29 cellular contexts compared by ENCODE assay signal in genomic region chr4:92100980-92101379, GRCh38.
DNase-seq lines count a peak whose midpoint lies in the region; ATAC-seq and TF ChIP-seq lines count a peak whose summit lies in the region.
"Had no signal": no experiment of that assay in that cellular context is flagged by ENCODE, and none has a peak within 500 bp of the region (broad histone marks: within the 10 kb centered on the region; RNA-seq: fewer than 3 reads in every experiment).

No MANE protein-coding gene starts in this region.

- H3K79me2 ChIP-seq in GM23338 (replicated peaks; ENCODE audit: insufficient read depth): no peaks in the 10 kb centered on the region
- H3K79me2 ChIP-seq in SK-N-SH (ENCODE audit: insufficient read depth): no peaks in the 10 kb centered on the region

- H3K27ac ChIP-seq in GM23338 (ENCODE audit: low read depth): no peak overlapping the region
- H3K27ac ChIP-seq in SK-N-SH (ENCODE audit: low read depth in 2 of 2, low read length in 1 of 2): no peak overlapping the region
- H3K27ac ChIP-seq: cardiac muscle cell, colonic mucosa, PC-9, skin epidermis had no signal

- H3K4me1 ChIP-seq in GM23338 (ENCODE audit: insufficient read depth) (0 out of 2 replicates have a peak, but pooled peaks cover 4% of the 10 kb centered on the region), SK-N-SH (ENCODE audit: control insufficient read depth in 1 of 2, insufficient read depth in 2 of 2, low read depth in 1 of 2, low read length in 1 of 2) (peaks cover 0 to 7% of the 10 kb centered on the region in 2 experiments; a peak in 2 of 4 replicates)
- H3K4me1 ChIP-seq: Caco-2, colonic mucosa had no signal

- no peaks in the 10 kb centered on the region for H3K36me3 ChIP-seq in GM23338 (ENCODE audit: insufficient read depth)
- H3K36me3 ChIP-seq in SK-N-SH (replicated peaks in 1 of 2; ENCODE audit: control insufficient read depth in 1 of 2, insufficient read depth in 2 of 2, low read length in 1 of 2): no peaks in the 10 kb centered on the region
- H3K36me3 ChIP-seq: BLaER1 treated with 17β-estradiol and CSF1 and Interleukin-3, amounts not matched to agents 10 nM and 100 nM; cardiac muscle cell; colonic mucosa had no signal

- no peaks in the 10 kb centered on the region for H3K9me3 ChIP-seq in SK-N-SH
- H3K9me3 ChIP-seq: BLaER1 treated with 17β-estradiol and CSF1 and Interleukin-3, amounts not matched to agents 10 nM and 100 nM; Caco-2; colonic mucosa had no signal

- no peaks in the 10 kb centered on the region for H3K27me3 Mint-ChIP-seq in GM23338 (ENCODE audit: insufficient read depth, low read depth, poor library complexity)
- H3K27me3 Mint-ChIP-seq: activated CD4-positive, alpha-beta memory T cell treated with anti-CD3 and anti-CD28 coated beads, Interleukin-2, amount 10 ng/mL, durations not matched to agents 7 days and 5 days; activated naive CD4-positive, alpha-beta T cell treated with anti-CD3 and anti-CD28 coated beads, Interleukin-2, amount 10 ng/mL, durations not matched to agents 7 days and 5 days; natural killer cell treated with Interleukin-12 subunit alpha and Interleukin-12 subunit beta and Interleukin-15 and Interleukin-18, amount 100 ng/mL, for 72 hours; stimulated activated memory B cell treated with anti-CD40 and anti-IgM and Interleukin-4, amounts not matched to agents 10 μg/mL and 1 μg/mL and 100 μg/mL, for 72 hours; type B pancreatic cell had no signal

- POLR2A ChIA-PET in SK-N-SH (lab: Yijun Ruan, JAX): no interaction called here

- H3K27me3 ChIP-seq in GM23338 (ENCODE audit: insufficient read depth): no peaks in the 10 kb centered on the region
- H3K27me3 ChIP-seq in SK-N-SH (ENCODE audit: insufficient read depth): no peaks in the 10 kb centered on the region
- H3K27me3 ChIP-seq: BLaER1 treated with 17β-estradiol and CSF1 and Interleukin-3, amounts not matched to agents 10 nM and 100 nM; cardiac muscle cell; colonic mucosa had no signal

- H3K4me3 ChIP-seq in GM23338 (no peak overlapping the region), SK-N-SH (ENCODE audit: low read depth in 2 of 2, low read length in 1 of 2) (no peak overlapping the region)
- H3K4me3 ChIP-seq: BLaER1 treated with 17β-estradiol and CSF1 and Interleukin-3, amounts not matched to agents 10 nM and 100 nM; cardiac muscle cell; colonic mucosa; PC-9; skin epidermis had no signal

- no peak overlapping the region for H3K4me3 Mint-ChIP-seq in GM23338
- H3K4me3 Mint-ChIP-seq: activated CD4-positive, alpha-beta memory T cell treated with anti-CD3 and anti-CD28 coated beads, Interleukin-2, amount 10 ng/mL, durations not matched to agents 7 days and 5 days; activated naive CD4-positive, alpha-beta T cell treated with anti-CD3 and anti-CD28 coated beads, Interleukin-2, amount 10 ng/mL, durations not matched to agents 7 days and 5 days; immature natural killer cell; natural killer cell treated with Interleukin-12 subunit alpha and Interleukin-12 subunit beta and Interleukin-15 and Interleukin-18, amount 100 ng/mL, for 72 hours; stimulated activated memory B cell treated with anti-CD40 and anti-IgM and Interleukin-4, amounts not matched to agents 10 μg/mL and 1 μg/mL and 100 μg/mL, for 72 hours; type B pancreatic cell had no signal

- peaks cover 4% of the 10 kb centered on the region; the same call in 1 of the 3 replicates for H3K4me1 Mint-ChIP-seq in GM23338
- H3K4me1 Mint-ChIP-seq: activated CD4-positive, alpha-beta memory T cell treated with anti-CD3 and anti-CD28 coated beads, Interleukin-2, amount 10 ng/mL, durations not matched to agents 7 days and 5 days; activated naive CD4-positive, alpha-beta T cell treated with anti-CD3 and anti-CD28 coated beads, Interleukin-2, amount 10 ng/mL, durations not matched to agents 7 days and 5 days; immature natural killer cell; stimulated activated memory B cell treated with anti-CD40 and anti-IgM and Interleukin-4, amounts not matched to agents 10 μg/mL and 1 μg/mL and 100 μg/mL, for 72 hours had no signal

- TF ChIP-seq RAD21 in SK-N-SH (IDR thresholded peaks at IDR 0.05; ENCODE audit: low read length): no peak

- H3K9me3 Mint-ChIP-seq in GM23338: no peaks in the 10 kb centered on the region
- H3K9me3 Mint-ChIP-seq: activated naive CD4-positive, alpha-beta T cell treated with anti-CD3 and anti-CD28 coated beads, Interleukin-2, amount 10 ng/mL, durations not matched to agents 7 days and 5 days; type B pancreatic cell had no signal

- no peak for DNase-seq in GM23338 (ENCODE audit: low spot score)
- peak; percentile 13 for DNase-seq in NCI-H1694 treated with DMSO at 0.1 percent for 48 hours (lab: John Stamatoyannopoulos, UW)
- peak; percentile 27 for DNase-seq in SK-N-SH
- peak; percentile 1 for DNase-seq in iris pigment epithelial cell (ENCODE audit: low read depth)
- no peak for DNase-seq in sciatic nerve (ENCODE audit: low spot score)
- no peak for DNase-seq in D341Med (ENCODE audit: low spot score)
- no peak for DNase-seq in NCI-H1105 treated with DMSO at 0.1 percent for 48 hours (lab: John Stamatoyannopoulos, UW)
- DNase-seq: activated CD4-positive, alpha-beta memory T cell treated with anti-CD3 and anti-CD28 coated beads, Interleukin-2, amount 10 ng/mL, durations not matched to agents 7 days and 5 days; activated CD8-positive, alpha-beta memory T cell treated with anti-CD3 and anti-CD28 coated beads, Interleukin-2, amount 50 U/mL, for 4 hours; activated naive CD4-positive, alpha-beta T cell treated with anti-CD3 and anti-CD28 coated beads, Interleukin-2, amount 10 ng/mL, durations not matched to agents 7 days and 5 days; amygdala; Caco-2; colonic mucosa; effector CD4-positive, alpha-beta T cell; immature natural killer cell; left colon; mammary epithelial cell; NCI-H2227 treated with DMSO at 0.1 percent for 48 hours; occipital lobe; PC-9; substantia nigra had no signal

- H3K4me2 ChIP-seq in GM23338: no peak overlapping the region
- no peak overlapping the region for H3K4me2 ChIP-seq in SK-N-SH
- H3K4me2 ChIP-seq: PC-9 had no signal

- no peaks in the 10 kb centered on the region for H3K36me3 Mint-ChIP-seq in GM23338 (ENCODE audit: low read depth)
- H3K36me3 Mint-ChIP-seq: activated naive CD4-positive, alpha-beta T cell treated with anti-CD3 and anti-CD28 coated beads, Interleukin-2, amount 10 ng/mL, durations not matched to agents 7 days and 5 days; immature natural killer cell; stimulated activated memory B cell treated with anti-CD40 and anti-IgM and Interleukin-4, amounts not matched to agents 10 μg/mL and 1 μg/mL and 100 μg/mL, for 72 hours; type B pancreatic cell had no signal

- ATAC-seq in GM23338 (no peak), sciatic nerve (no peak)
- ATAC-seq: activated CD4-positive, CD25-positive, alpha-beta regulatory T cell treated with anti-CD3 and anti-CD28 coated beads, Interleukin-2, amount 50 U/mL, for 24 hours; left colon; natural killer cell treated with Interleukin-12 subunit alpha and Interleukin-12 subunit beta and Interleukin-15 and Interleukin-18, amount 100 ng/mL, for 72 hours; Right ventricle myocardium inferior; stimulated activated memory B cell treated with anti-CD40 and anti-IgM and Interleukin-4, amounts not matched to agents 10 μg/mL and 1 μg/mL and 100 μg/mL, for 72 hours had no signal

- intact Hi-C loops in sciatic nerve (cut with DNase I): no loop called here

- H4K20me1 ChIP-seq in GM23338 (replicated peaks; ENCODE audit: insufficient read depth): no peaks in the 10 kb centered on the region
- no peaks in the 10 kb centered on the region for H4K20me1 ChIP-seq in SK-N-SH (ENCODE audit: insufficient read depth)
- H4K20me1 ChIP-seq: BLaER1 treated with 17β-estradiol and CSF1 and Interleukin-3, amounts not matched to agents 10 nM and 100 nM had no signal

- H3F3A ChIP-seq in GM23338 (replicated peaks; ENCODE audit: low read depth) (no peaks in the 10 kb centered on the region), SK-N-SH (replicated peaks; ENCODE audit: insufficient read depth) (no peaks in the 10 kb centered on the region)

- TF ChIP-seq EP300 in SK-N-SH (IDR thresholded peaks at IDR 0.05; ENCODE audit: borderline replicate concordance in 1 of 2, low read depth in 1 of 2, low read length in 1 of 2): no peak; a peak in 1 of 4 replicates

- TF ChIP-seq CTCF in GM23338 (conservative IDR thresholded peaks at IDR 0.05; ENCODE audit: low read depth in 2 of 2): no peak
- TF ChIP-seq CTCF in SK-N-SH (IDR thresholded peaks at IDR 0.05): no peak

- 0 out of 2 replicates have a peak overlapping the region, but pooled peaks have one; percentile 8 for H3K27ac Mint-ChIP-seq in GM23338
- H3K27ac Mint-ChIP-seq: activated CD4-positive, alpha-beta memory T cell treated with anti-CD3 and anti-CD28 coated beads, Interleukin-2, amount 10 ng/mL, durations not matched to agents 7 days and 5 days; activated naive CD4-positive, alpha-beta T cell treated with anti-CD3 and anti-CD28 coated beads, Interleukin-2, amount 10 ng/mL, durations not matched to agents 7 days and 5 days; immature natural killer cell; natural killer cell treated with Interleukin-12 subunit alpha and Interleukin-12 subunit beta and Interleukin-15 and Interleukin-18, amount 100 ng/mL, for 72 hours; stimulated activated memory B cell treated with anti-CD40 and anti-IgM and Interleukin-4, amounts not matched to agents 10 μg/mL and 1 μg/mL and 100 μg/mL, for 72 hours; type B pancreatic cell had no signal

- H3K9me2 ChIP-seq in GM23338 (ENCODE audit: insufficient read depth) (no peaks in the 10 kb centered on the region), SK-N-SH (no peaks in the 10 kb centered on the region)

- CTCF ChIA-PET in SK-N-SH (lab: Yijun Ruan, JAX): interaction anchor here (1.2 kb wide), 1 partner anchor 13 kb away, joined by 3 read pairs; no protein-coding TSS in a partner anchor

- H2AFZ ChIP-seq in GM23338: no peak overlapping the region
- H2AFZ ChIP-seq in SK-N-SH (ENCODE audit: low read depth): no peak overlapping the region
- H2AFZ ChIP-seq: PC-9 had no signal

- no peak overlapping the region for H3K9ac ChIP-seq in SK-N-SH
- H3K9ac ChIP-seq: BLaER1 treated with 17β-estradiol and CSF1 and Interleukin-3, amounts not matched to agents 10 nM and 100 nM had no signal

TF ChIP-seq in GM23338, 12 proteins besides CTCF, POLR2A, EP300 and RAD21 (continues in another document):
- no peak for TF ChIP-seq NANOG (IDR thresholded peaks at IDR 0.05; ENCODE audit: borderline replicate concordance)
- TF ChIP-seq EZH2phosphoT487 (IDR thresholded peaks at IDR 0.05; ENCODE audit: unreplicated experiment): no peak
- TF ChIP-seq POLR2AphosphoS5 (IDR thresholded peaks at IDR 0.05; ENCODE audit: low read depth): no peak
- no peak for TF ChIP-seq ZNF114 (CRISPR knock-in tag; IDR thresholded peaks at IDR 0.05)
- no peak for TF ChIP-seq JUNB (IDR thresholded peaks at IDR 0.05; ENCODE audit: unreplicated experiment)
- TF ChIP-seq CREB1 (CRISPR knock-in tag; IDR thresholded peaks at IDR 0.05; ENCODE audit: low read depth): no peak

TF ChIP-seq in SK-N-SH, 30 proteins besides CTCF, POLR2A, EP300 and RAD21:
- TF ChIP-seq TCF12 (IDR thresholded peaks at IDR 0.05): no peak
- no peak for TF ChIP-seq SMC3 (IDR thresholded peaks at IDR 0.05; ENCODE audit: low read depth, low read length)
- TF ChIP-seq GATA2 (CRISPR knock-in tag; IDR thresholded peaks at IDR 0.05): peak; percentile 40; the same call in 1 of the 2 replicates
- no peak for TF ChIP-seq RCOR1 (IDR thresholded peaks at IDR 0.05; ENCODE audit: low read length)
TF ChIP-seq in SK-N-SH: peak in this region for 1.

Comparison
In these comparisons a context has a peak if more than half of its experiments do, and no peak if none do; other contexts are left out.
1. DNase-seq: peak in NCI-H1694 treated with DMSO at 0.1 percent for 48 hours (single experiment), SK-N-SH (single experiment) and iris pigment epithelial cell (single experiment); none in GM23338 (single experiment), sciatic nerve (single experiment), D341Med (single experiment) and NCI-H1105 treated with DMSO at 0.1 percent for 48 hours (single experiment).